In genomic region chr9:32431940-32432555, GRCh38 we compare ENCODE assay signal across 8 cellular contexts. TPM values are rescaled to one million over a fixed set of nuclear protein-coding genes. Genes with fewer than 3 reads are reported as not detected.
A peak's percentile ranks its signal among the peaks of the same experiment; 100 is the strongest.
DNase-seq lines count a peak whose midpoint lies in the region; ATAC-seq, FAIRE-seq and TF ChIP-seq lines count a peak whose summit lies in the region.

No MANE protein-coding gene starts in this region.

- H3K36me3 ChIP-seq in esophagus squamous epithelium = peaks cover 0 to 97% (median 0%) of the 10 kb centered on the region in 3 donors
- H3K36me3 ChIP-seq in prostate gland = no peaks in the 10 kb centered on the region

- WGBS in esophagus squamous epithelium, 2 donors = 66 to 76% methylated on average over 10 of the region's 10 CpGs
- WGBS in prostate gland = 62% methylated on average over 10 of the region's 10 CpGs

- TF ChIP-seq CTCF in esophagus squamous epithelium (IDR thresholded peaks at IDR 0.05) (peak in 5 of 6 experiments; percentile 20 to 41 (median 39)), prostate gland (IDR thresholded peaks at IDR 0.05) (peak in 3 of 4 experiments; percentile 46 to 50 (median 48))

- ATAC-seq in HG03442 (IDR thresholded peaks at IDR 0.05; ENCODE audit: unreplicated experiment) = peak; percentile 55
- ATAC-seq in HG03025 (IDR thresholded peaks at IDR 0.05; ENCODE audit: low FRiP score, unreplicated experiment) = no peak

- no peak for FAIRE-seq in GM19239 (lab: Jason Lieb, UNC)

- H3K27me3 ChIP-seq in esophagus squamous epithelium (no peaks in the 10 kb centered on the region), prostate gland (replicated peaks; ENCODE audit: insufficient read depth) (no peaks in the 10 kb centered on the region)

- H3K27ac ChIP-seq in esophagus squamous epithelium (no peak overlapping the region), prostate gland (no peak overlapping the region)

- H3K4me1 ChIP-seq in esophagus squamous epithelium (no peaks in the 10 kb centered on the region), prostate gland (replicated peaks) (no peaks in the 10 kb centered on the region)

- in situ Hi-C loops in G401 (cut with HindIII; ENCODE audit: low sequenced_read_pairs) = no loop called here

- DNase-seq in G401 (ENCODE audit: low spot score) = peak; percentile 14
- DNase-seq in activated CD4-positive, alpha-beta T cell treated with anti-CD3 and anti-CD28 coated beads for 48 hours = peak; percentile 39
- no peak for DNase-seq in esophagus squamous epithelium (lab: John Stamatoyannopoulos, UW)
- peak; percentile 40 for DNase-seq in prostate gland (ENCODE audit: low spot score)
- DNase-seq in GM19239 (ENCODE audit: insufficient read length, low spot score) = no peak
- DNase-seq in amniotic stem cell (lab: John Stamatoyannopoulos, UW) = no peak

- H3K9me3 ChIP-seq in esophagus squamous epithelium (no peaks in the 10 kb centered on the region), prostate gland (no peaks in the 10 kb centered on the region)

- intact Hi-C loops in esophagus squamous epithelium (cut with DNase I) = no loop called here
- intact Hi-C loops in prostate gland (cut with DNase I) = loop anchor here (5.0 to 10.0 kb wide), 3 partner anchors 50 to 535 kb away; partner anchors contain the start of genes ACO1 and NDUFB6

- no peak overlapping the region for H3K4me3 ChIP-seq in esophagus squamous epithelium
- no peak overlapping the region for H3K4me3 ChIP-seq in prostate gland

- no peak for TF ChIP-seq POLR2A in esophagus squamous epithelium (IDR thresholded peaks at IDR 0.05)
- no peak for TF ChIP-seq POLR2A in prostate gland (IDR thresholded peaks at IDR 0.05)

RNA-seq across cellular contexts. Expression of gene ACO1, which starts 47.6 kb away (rescaled TPM):
- total RNA-seq in G401 (2014; rRNA removed; shearing (Covaris generic)) = 43.1 and 56.8 TPM in 2 replicates
- total RNA-seq in esophagus squamous epithelium (10 to 100 TPM; 10.7 to 25.7 (median 21.5) TPM), prostate gland (10 to 100 TPM; 31.7 to 66.6 TPM)

Comparison
In these comparisons a context has a peak if more than half of its experiments do, and no peak if none do; other contexts are left out.
1. DNase-seq: peak in G401 (single experiment), activated CD4-positive, alpha-beta T cell treated with anti-CD3 and anti-CD28 coated beads for 48 hours (single experiment) and prostate gland (single experiment); none in esophagus squamous epithelium (single experiment), GM19239 (single experiment) and amniotic stem cell (single experiment).